Comparison of ENCODE assay signal across 27 cellular contexts in genomic region chr9:129733632-129733953, GRCh38. TPM values are rescaled to one million over a fixed set of nuclear protein-coding genes. Genes with fewer than 3 reads are reported as not detected.
"Had no signal": no experiment of that assay in that cellular context is flagged by ENCODE, and none has a peak within 500 bp of the region (broad histone marks: within the 10 kb centered on the region; RNA-seq: fewer than 3 reads in every experiment).

No MANE protein-coding gene starts in this region.

- H2AFZ ChIP-seq: hepatocyte had no signal

- H3K9me3 Mint-ChIP-seq: naive thymus-derived CD8-positive, alpha-beta T cell; nephron; neural crest cell; stimulated activated memory B cell treated with anti-CD40 and anti-IgM and Interleukin-4, amounts not matched to agents 10 μg/mL and 1 μg/mL and 100 μg/mL, for 72 hours; stimulated activated naive CD8-positive, alpha-beta T cell treated with anti-CD3 and anti-CD28 coated beads, Interleukin-15, amount 100 ng/mL, for 72 hours had no signal

- H3K4me3 Mint-ChIP-seq: naive thymus-derived CD8-positive, alpha-beta T cell; nephron; neural crest cell; stimulated activated memory B cell treated with anti-CD40 and anti-IgM and Interleukin-4, amounts not matched to agents 10 μg/mL and 1 μg/mL and 100 μg/mL, for 72 hours; stimulated activated naive CD8-positive, alpha-beta T cell treated with anti-CD3 and anti-CD28 coated beads, Interleukin-15, amount 100 ng/mL, for 72 hours had no signal

- H3K27me3 ChIP-seq: hepatocyte, ovary, right atrium auricular region, right lobe of liver, upper lobe of left lung, vagina had no signal

- H3K9me3 ChIP-seq: heart right ventricle, left ventricle myocardium inferior, neutrophil, ovary, right atrium auricular region, right lobe of liver, tibial nerve, upper lobe of left lung, vagina had no signal

- H3K36me3 Mint-ChIP-seq: naive thymus-derived CD8-positive, alpha-beta T cell; stimulated activated memory B cell treated with anti-CD40 and anti-IgM and Interleukin-4, amounts not matched to agents 10 μg/mL and 1 μg/mL and 100 μg/mL, for 72 hours had no signal

- H3K4me2 ChIP-seq: hepatocyte, smooth muscle cell had no signal

- DNase-seq: heart right ventricle; kidney; left ventricle myocardium inferior; naive thymus-derived CD8-positive, alpha-beta T cell; occipital lobe; ovary; right lobe of liver; stimulated activated CD4-positive, alpha-beta T cell treated with anti-CD3 and anti-CD28 coated beads, Interleukin-1b, Interleukin-23, amount 100 ng/mL, for 48 hours; stimulated activated CD4-positive, alpha-beta T cell treated with anti-CD3 and anti-CD28 coated beads, Interleukin-2, amount 100 ng/mL, for 48 hours; stimulated activated CD4-positive, alpha-beta T cell treated with anti-CD3 and anti-CD28 coated beads, Interleukin-4, amount 100 ng/mL, for 4 hours; stimulated activated CD8-positive, alpha-beta memory T cell treated with anti-CD3 and anti-CD28 coated beads, Interleukin-4, amount 100 ng/mL, for 48 hours; stimulated activated naive CD4-positive, alpha-beta T cell treated with Interleukin-2 at 50 U/mL for 16 hours; stimulated activated naive CD8-positive, alpha-beta T cell treated with anti-CD3 and anti-CD28 coated beads, Interleukin-15, amount 100 ng/mL, for 72 hours; substantia nigra had no signal

- H3K4me1 ChIP-seq: right lobe of liver had no signal

- ATAC-seq: heart right ventricle; naive thymus-derived CD8-positive, alpha-beta T cell; right lobe of liver; stimulated activated memory B cell treated with anti-CD40 and anti-IgM and Interleukin-4, amounts not matched to agents 10 μg/mL and 1 μg/mL and 100 μg/mL, for 72 hours; stimulated activated naive CD8-positive, alpha-beta T cell treated with anti-CD3 and anti-CD28 coated beads, Interleukin-15, amount 100 ng/mL, for 72 hours had no signal

- H3K36me3 ChIP-seq: heart right ventricle, left ventricle myocardium inferior, neutrophil, ovary, right atrium auricular region, right lobe of liver, tibial nerve, upper lobe of left lung, vagina had no signal

- H3K27ac Mint-ChIP-seq: nephron; progenitor cell of endocrine pancreas; stimulated activated memory B cell treated with anti-CD40 and anti-IgM and Interleukin-4, amounts not matched to agents 10 μg/mL and 1 μg/mL and 100 μg/mL, for 72 hours had no signal

- H3K4me1 Mint-ChIP-seq: nephron had no signal

- H3K27ac ChIP-seq: heart right ventricle, hepatocyte, left ventricle myocardium inferior, neutrophil, ovary, right atrium auricular region, right lobe of liver, tibial nerve, upper lobe of left lung, vagina had no signal

- H3K4me3 ChIP-seq: heart right ventricle, hepatocyte, left ventricle myocardium inferior, lung, ovary, right atrium auricular region, right lobe of liver, smooth muscle cell, tibial nerve, upper lobe of left lung, vagina had no signal

RNA-seq across cellular contexts. Expression of gene PTGES, which starts 19.2 kb away (rescaled TPM):
- total RNA-seq: naive thymus-derived CD8-positive, alpha-beta T cell; pulmonary artery endothelial cell had no signal
